In genomic region chr7:152867482-152867833, GRCh38 we compare ENCODE assay signal across 33 cellular contexts.
"Had no signal": no experiment of that assay in that cellular context is flagged by ENCODE, and none has a peak within 500 bp of the region (broad histone marks: within the 10 kb centered on the region; RNA-seq: fewer than 3 reads in every experiment).

No MANE protein-coding gene starts in this region.

- H3K27me3 ChIP-seq: adrenal gland, body of pancreas, cardiac muscle cell, dorsolateral prefrontal cortex, esophagus muscularis mucosa, foreskin keratinocyte, gastrocnemius medialis had no signal

- H3K27ac Mint-ChIP-seq: activated B cell treated with CpG ODN at 0.5 μM for 24 hours; activated CD8-positive, alpha-beta T cell treated with anti-CD3 and anti-CD28 coated beads for 36 hours; activated naive CD4-positive, alpha-beta T cell treated with anti-CD3 and anti-CD28 coated beads, Interleukin-2, amount 50 U/mL, for 24 hours; activated naive CD8-positive, alpha-beta T cell treated with anti-CD3 and anti-CD28 coated beads for 36 hours; activated naive CD8-positive, alpha-beta T cell treated with anti-CD3 and anti-CD28 coated beads, Interleukin-2, amount 50 U/mL, for 24 hours; activated T-helper 17 cell treated with anti-CD3 and anti-CD28 coated beads, Interleukin-2, amount 50 U/mL, for 72 hours; dendritic cell treated with granulocyte-macrophage colony-stimulating factor and Interleukin-4, amounts not matched to agents 40 ng/mL and 50 ng/mL, for 4 days; T-helper 17 cell; T-helper 2 cell treated with Interferon-gamma antibody and Interleukin-4, amounts not matched to agents 5 μg/mL and 100 μg/mL, for 36 hours had no signal

- H3K9me3 Mint-ChIP-seq: activated B cell treated with CpG ODN at 0.5 μM for 24 hours; activated CD8-positive, alpha-beta T cell treated with anti-CD3 and anti-CD28 coated beads for 36 hours; activated naive CD4-positive, alpha-beta T cell treated with anti-CD3 and anti-CD28 coated beads, Interleukin-2, amount 50 U/mL, for 24 hours; activated naive CD8-positive, alpha-beta T cell treated with anti-CD3 and anti-CD28 coated beads for 36 hours; activated naive CD8-positive, alpha-beta T cell treated with anti-CD3 and anti-CD28 coated beads, Interleukin-2, amount 50 U/mL, for 24 hours; activated T-cell treated with anti-CD3 and anti-CD28 coated beads, Interleukin-2, amount 50 U/mL, for 4 hours; activated T-helper 17 cell treated with anti-CD3 and anti-CD28 coated beads, Interleukin-2, amount 50 U/mL, for 72 hours; central memory CD8-positive, alpha-beta T cell; dendritic cell treated with granulocyte-macrophage colony-stimulating factor and Interleukin-4, amounts not matched to agents 40 ng/mL and 50 ng/mL, for 4 days; T-helper 2 cell treated with Interferon-gamma antibody and Interleukin-4, amounts not matched to agents 5 μg/mL and 100 μg/mL, for 36 hours had no signal

- H3K27ac ChIP-seq: adrenal gland, body of pancreas, cardiac muscle cell, coronary artery, dorsolateral prefrontal cortex, esophagus muscularis mucosa, foreskin keratinocyte, gastrocnemius medialis, WERI-Rb-1 had no signal

- H3K4me1 ChIP-seq: adrenal gland, body of pancreas, esophagus muscularis mucosa, foreskin keratinocyte, gastrocnemius medialis had no signal

- H3K36me3 ChIP-seq: adrenal gland, cardiac muscle cell, esophagus muscularis mucosa, gastrocnemius medialis, WERI-Rb-1 had no signal

- H3K4me3 Mint-ChIP-seq: activated B cell treated with CpG ODN at 0.5 μM for 24 hours; activated CD8-positive, alpha-beta T cell treated with anti-CD3 and anti-CD28 coated beads for 36 hours; activated naive CD4-positive, alpha-beta T cell treated with anti-CD3 and anti-CD28 coated beads, Interleukin-2, amount 50 U/mL, for 24 hours; activated naive CD8-positive, alpha-beta T cell treated with anti-CD3 and anti-CD28 coated beads for 36 hours; activated naive CD8-positive, alpha-beta T cell treated with anti-CD3 and anti-CD28 coated beads, Interleukin-2, amount 50 U/mL, for 24 hours; activated T-cell treated with anti-CD3 and anti-CD28 coated beads, Interleukin-2, amount 50 U/mL, for 4 hours; activated T-helper 17 cell treated with anti-CD3 and anti-CD28 coated beads, Interleukin-2, amount 50 U/mL, for 72 hours; central memory CD8-positive, alpha-beta T cell; dendritic cell treated with granulocyte-macrophage colony-stimulating factor and Interleukin-4, amounts not matched to agents 40 ng/mL and 50 ng/mL, for 4 days; T-helper 17 cell; T-helper 2 cell treated with Interferon-gamma antibody and Interleukin-4, amounts not matched to agents 5 μg/mL and 100 μg/mL, for 36 hours had no signal

- H3K4me3 ChIP-seq: adrenal gland, body of pancreas, cardiac muscle cell, coronary artery, dorsolateral prefrontal cortex, esophagus muscularis mucosa, gastrocnemius medialis had no signal

- H3K27me3 Mint-ChIP-seq: activated B cell treated with CpG ODN at 0.5 μM for 24 hours; activated CD8-positive, alpha-beta T cell treated with anti-CD3 and anti-CD28 coated beads for 36 hours; activated naive CD4-positive, alpha-beta T cell treated with anti-CD3 and anti-CD28 coated beads, Interleukin-2, amount 50 U/mL, for 24 hours; activated naive CD8-positive, alpha-beta T cell treated with anti-CD3 and anti-CD28 coated beads for 36 hours; activated naive CD8-positive, alpha-beta T cell treated with anti-CD3 and anti-CD28 coated beads, Interleukin-2, amount 50 U/mL, for 24 hours; activated T-helper 17 cell treated with anti-CD3 and anti-CD28 coated beads, Interleukin-2, amount 50 U/mL, for 72 hours; central memory CD8-positive, alpha-beta T cell; dendritic cell treated with granulocyte-macrophage colony-stimulating factor and Interleukin-4, amounts not matched to agents 40 ng/mL and 50 ng/mL, for 4 days; T-helper 17 cell had no signal

- H3K9me3 ChIP-seq: adrenal gland, body of pancreas, esophagus muscularis mucosa, gastrocnemius medialis had no signal

- DNase-seq: activated B cell treated with CpG ODN at 0.5 μM for 24 hours; activated CD4-positive, alpha-beta T cell treated with anti-CD3 and anti-CD28 coated beads for 48 hours; activated CD4-positive, alpha-beta T cell treated with anti-CD3 and anti-CD28 coated beads, Interleukin-2, amount 50 U/mL, for 1 hour; activated CD4-positive, alpha-beta T cell treated with anti-CD3 and anti-CD28 coated beads, Interleukin-2, amount 50 U/mL, for 48 hours; activated CD8-positive, alpha-beta T cell treated with anti-CD3 and anti-CD28 coated beads for 36 hours; activated effector memory CD4-positive, alpha-beta T cell treated with Interleukin-2 at 50 U/mL for 16 hours; activated gamma-delta T cell treated with Interleukin-2 at 50 U/mL for 16 hours; activated naive CD4-positive, alpha-beta T cell treated with Interleukin-2 at 50 U/mL for 16 hours; activated naive CD8-positive, alpha-beta T cell treated with anti-CD3 and anti-CD28 coated beads for 36 hours; activated naive CD8-positive, alpha-beta T cell treated with anti-CD3 and anti-CD28 coated beads, Interleukin-2, amount 50 U/mL, for 24 hours; activated T-cell treated with anti-CD3 and anti-CD28 coated beads, Interleukin-2, amount 50 U/mL, for 4 hours; amygdala; aorta; body of pancreas; effector memory CD4-positive, alpha-beta T cell; erythroblast; foreskin keratinocyte; gastrocnemius medialis; glutamatergic neuron; T-helper 1 cell; T-helper 17 cell; T1000; WERI-Rb-1 had no signal

- H3K4me1 Mint-ChIP-seq: activated B cell treated with CpG ODN at 0.5 μM for 24 hours; activated naive CD4-positive, alpha-beta T cell treated with anti-CD3 and anti-CD28 coated beads, Interleukin-2, amount 50 U/mL, for 24 hours; activated naive CD8-positive, alpha-beta T cell treated with anti-CD3 and anti-CD28 coated beads for 36 hours; activated naive CD8-positive, alpha-beta T cell treated with anti-CD3 and anti-CD28 coated beads, Interleukin-2, amount 50 U/mL, for 24 hours; central memory CD8-positive, alpha-beta T cell had no signal
